ENCODE assay signal across 1 cellular context in the genomic region with DNA sequence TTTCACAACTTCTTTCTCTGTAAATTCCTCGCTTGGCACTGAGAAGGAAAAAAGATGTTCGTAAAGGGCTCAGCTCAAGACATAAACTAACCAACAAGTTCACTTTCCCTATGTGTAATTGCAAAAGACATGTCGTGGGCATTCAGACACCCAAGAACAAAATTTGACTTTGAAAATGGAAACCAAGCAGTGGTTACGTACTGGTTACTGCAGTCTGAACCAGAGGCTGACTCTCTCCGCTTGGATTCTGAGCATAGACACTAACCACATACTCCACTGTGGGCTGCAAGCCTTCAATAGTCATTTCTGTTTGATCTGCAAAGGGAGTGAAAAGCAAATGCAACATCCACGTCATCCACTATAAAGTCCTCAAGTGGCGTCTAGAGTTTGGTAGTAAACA.
TF ChIP-seq lines count a peak whose summit lies in the region.

No MANE protein-coding gene starts in this region.

TF ChIP-seq in H1, 55 proteins besides CTCF, POLR2A, EP300 and RAD21:
- TF ChIP-seq SP1 (IDR thresholded peaks at IDR 0.05; ENCODE audit: low read depth, low read length) (no peak), POU5F1 (IDR thresholded peaks at IDR 0.05; ENCODE audit: low read depth, low read length) (no peak), CHD2 (IDR thresholded peaks at IDR 0.05; ENCODE audit: low read length) (no peak), TAF7 (optimal IDR thresholded peaks at IDR 0.05; ENCODE audit: borderline replicate concordance, low read depth, low read length) (no peak), SP4 (IDR thresholded peaks at IDR 0.05; ENCODE audit: low read length) (no peak), NRF1 (IDR thresholded peaks at IDR 0.05; ENCODE audit: low read depth, low read length) (no peak), MAFK (IDR thresholded peaks at IDR 0.05; ENCODE audit: low read depth, low read length) (no peak), CREB1 (IDR thresholded peaks at IDR 0.05) (no peak), YY1 (IDR thresholded peaks at IDR 0.05; ENCODE audit: low read depth, low read length) (no peak), RBBP5 (IDR thresholded peaks at IDR 0.05; ENCODE audit: borderline replicate concordance, low read depth, low read length) (no peak), ASH2L (IDR thresholded peaks at IDR 0.05; ENCODE audit: low read length) (no peak), RFX5 (IDR thresholded peaks at IDR 0.05; ENCODE audit: borderline replicate concordance, low read depth, low read length) (no peak), HDAC6 (IDR thresholded peaks at IDR 0.05; ENCODE audit: low read depth, low read length) (no peak), SRF (IDR thresholded peaks at IDR 0.05; ENCODE audit: low read depth, low read length) (no peak), SIN3A (conservative IDR thresholded peaks at IDR 0.05 in 1 of 2, IDR thresholded peaks at IDR 0.05 in 1 of 2; ENCODE audit: low read depth in 1 of 2, low read length in 2 of 2) (no peak), SIRT6 (IDR thresholded peaks at IDR 0.05; ENCODE audit: low read length) (no peak)
- TF ChIP-seq, protein P1, sequence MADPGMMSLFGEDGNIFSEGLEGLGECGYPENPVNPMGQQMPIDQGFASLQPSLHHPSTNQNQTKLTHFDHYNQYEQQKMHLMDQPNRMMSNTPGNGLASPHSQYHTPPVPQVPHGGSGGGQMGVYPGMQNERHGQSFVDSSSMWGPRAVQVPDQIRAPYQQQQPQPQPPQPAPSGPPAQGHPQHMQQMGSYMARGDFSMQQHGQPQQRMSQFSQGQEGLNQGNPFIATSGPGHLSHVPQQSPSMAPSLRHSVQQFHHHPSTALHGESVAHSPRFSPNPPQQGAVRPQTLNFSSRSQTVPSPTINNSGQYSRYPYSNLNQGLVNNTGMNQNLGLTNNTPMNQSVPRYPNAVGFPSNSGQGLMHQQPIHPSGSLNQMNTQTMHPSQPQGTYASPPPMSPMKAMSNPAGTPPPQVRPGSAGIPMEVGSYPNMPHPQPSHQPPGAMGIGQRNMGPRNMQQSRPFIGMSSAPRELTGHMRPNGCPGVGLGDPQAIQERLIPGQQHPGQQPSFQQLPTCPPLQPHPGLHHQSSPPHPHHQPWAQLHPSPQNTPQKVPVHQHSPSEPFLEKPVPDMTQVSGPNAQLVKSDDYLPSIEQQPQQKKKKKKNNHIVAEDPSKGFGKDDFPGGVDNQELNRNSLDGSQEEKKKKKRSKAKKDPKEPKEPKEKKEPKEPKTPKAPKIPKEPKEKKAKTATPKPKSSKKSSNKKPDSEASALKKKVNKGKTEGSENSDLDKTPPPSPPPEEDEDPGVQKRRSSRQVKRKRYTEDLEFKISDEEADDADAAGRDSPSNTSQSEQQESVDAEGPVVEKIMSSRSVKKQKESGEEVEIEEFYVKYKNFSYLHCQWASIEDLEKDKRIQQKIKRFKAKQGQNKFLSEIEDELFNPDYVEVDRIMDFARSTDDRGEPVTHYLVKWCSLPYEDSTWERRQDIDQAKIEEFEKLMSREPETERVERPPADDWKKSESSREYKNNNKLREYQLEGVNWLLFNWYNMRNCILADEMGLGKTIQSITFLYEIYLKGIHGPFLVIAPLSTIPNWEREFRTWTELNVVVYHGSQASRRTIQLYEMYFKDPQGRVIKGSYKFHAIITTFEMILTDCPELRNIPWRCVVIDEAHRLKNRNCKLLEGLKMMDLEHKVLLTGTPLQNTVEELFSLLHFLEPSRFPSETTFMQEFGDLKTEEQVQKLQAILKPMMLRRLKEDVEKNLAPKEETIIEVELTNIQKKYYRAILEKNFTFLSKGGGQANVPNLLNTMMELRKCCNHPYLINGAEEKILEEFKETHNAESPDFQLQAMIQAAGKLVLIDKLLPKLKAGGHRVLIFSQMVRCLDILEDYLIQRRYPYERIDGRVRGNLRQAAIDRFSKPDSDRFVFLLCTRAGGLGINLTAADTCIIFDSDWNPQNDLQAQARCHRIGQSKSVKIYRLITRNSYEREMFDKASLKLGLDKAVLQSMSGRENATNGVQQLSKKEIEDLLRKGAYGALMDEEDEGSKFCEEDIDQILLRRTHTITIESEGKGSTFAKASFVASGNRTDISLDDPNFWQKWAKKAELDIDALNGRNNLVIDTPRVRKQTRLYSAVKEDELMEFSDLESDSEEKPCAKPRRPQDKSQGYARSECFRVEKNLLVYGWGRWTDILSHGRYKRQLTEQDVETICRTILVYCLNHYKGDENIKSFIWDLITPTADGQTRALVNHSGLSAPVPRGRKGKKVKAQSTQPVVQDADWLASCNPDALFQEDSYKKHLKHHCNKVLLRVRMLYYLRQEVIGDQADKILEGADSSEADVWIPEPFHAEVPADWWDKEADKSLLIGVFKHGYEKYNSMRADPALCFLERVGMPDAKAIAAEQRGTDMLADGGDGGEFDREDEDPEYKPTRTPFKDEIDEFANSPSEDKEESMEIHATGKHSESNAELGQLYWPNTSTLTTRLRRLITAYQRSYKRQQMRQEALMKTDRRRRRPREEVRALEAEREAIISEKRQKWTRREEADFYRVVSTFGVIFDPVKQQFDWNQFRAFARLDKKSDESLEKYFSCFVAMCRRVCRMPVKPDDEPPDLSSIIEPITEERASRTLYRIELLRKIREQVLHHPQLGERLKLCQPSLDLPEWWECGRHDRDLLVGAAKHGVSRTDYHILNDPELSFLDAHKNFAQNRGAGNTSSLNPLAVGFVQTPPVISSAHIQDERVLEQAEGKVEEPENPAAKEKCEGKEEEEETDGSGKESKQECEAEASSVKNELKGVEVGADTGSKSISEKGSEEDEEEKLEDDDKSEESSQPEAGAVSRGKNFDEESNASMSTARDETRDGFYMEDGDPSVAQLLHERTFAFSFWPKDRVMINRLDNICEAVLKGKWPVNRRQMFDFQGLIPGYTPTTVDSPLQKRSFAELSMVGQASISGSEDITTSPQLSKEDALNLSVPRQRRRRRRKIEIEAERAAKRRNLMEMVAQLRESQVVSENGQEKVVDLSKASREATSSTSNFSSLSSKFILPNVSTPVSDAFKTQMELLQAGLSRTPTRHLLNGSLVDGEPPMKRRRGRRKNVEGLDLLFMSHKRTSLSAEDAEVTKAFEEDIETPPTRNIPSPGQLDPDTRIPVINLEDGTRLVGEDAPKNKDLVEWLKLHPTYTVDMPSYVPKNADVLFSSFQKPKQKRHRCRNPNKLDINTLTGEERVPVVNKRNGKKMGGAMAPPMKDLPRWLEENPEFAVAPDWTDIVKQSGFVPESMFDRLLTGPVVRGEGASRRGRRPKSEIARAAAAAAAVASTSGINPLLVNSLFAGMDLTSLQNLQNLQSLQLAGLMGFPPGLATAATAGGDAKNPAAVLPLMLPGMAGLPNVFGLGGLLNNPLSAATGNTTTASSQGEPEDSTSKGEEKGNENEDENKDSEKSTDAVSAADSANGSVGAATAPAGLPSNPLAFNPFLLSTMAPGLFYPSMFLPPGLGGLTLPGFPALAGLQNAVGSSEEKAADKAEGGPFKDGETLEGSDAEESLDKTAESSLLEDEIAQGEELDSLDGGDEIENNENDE (IDR thresholded peaks at IDR 0.05; ENCODE audit: insufficient replicate concordance, low read length), result no peak
- TF ChIP-seq, protein P2, sequence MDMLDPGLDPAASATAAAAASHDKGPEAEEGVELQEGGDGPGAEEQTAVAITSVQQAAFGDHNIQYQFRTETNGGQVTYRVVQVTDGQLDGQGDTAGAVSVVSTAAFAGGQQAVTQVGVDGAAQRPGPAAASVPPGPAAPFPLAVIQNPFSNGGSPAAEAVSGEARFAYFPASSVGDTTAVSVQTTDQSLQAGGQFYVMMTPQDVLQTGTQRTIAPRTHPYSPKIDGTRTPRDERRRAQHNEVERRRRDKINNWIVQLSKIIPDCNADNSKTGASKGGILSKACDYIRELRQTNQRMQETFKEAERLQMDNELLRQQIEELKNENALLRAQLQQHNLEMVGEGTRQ (IDR thresholded peaks at IDR 0.05; ENCODE audit: low read length), result no peak
- TF ChIP-seq, protein P3, sequence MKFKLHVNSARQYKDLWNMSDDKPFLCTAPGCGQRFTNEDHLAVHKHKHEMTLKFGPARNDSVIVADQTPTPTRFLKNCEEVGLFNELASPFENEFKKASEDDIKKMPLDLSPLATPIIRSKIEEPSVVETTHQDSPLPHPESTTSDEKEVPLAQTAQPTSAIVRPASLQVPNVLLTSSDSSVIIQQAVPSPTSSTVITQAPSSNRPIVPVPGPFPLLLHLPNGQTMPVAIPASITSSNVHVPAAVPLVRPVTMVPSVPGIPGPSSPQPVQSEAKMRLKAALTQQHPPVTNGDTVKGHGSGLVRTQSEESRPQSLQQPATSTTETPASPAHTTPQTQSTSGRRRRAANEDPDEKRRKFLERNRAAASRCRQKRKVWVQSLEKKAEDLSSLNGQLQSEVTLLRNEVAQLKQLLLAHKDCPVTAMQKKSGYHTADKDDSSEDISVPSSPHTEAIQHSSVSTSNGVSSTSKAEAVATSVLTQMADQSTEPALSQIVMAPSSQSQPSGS (IDR thresholded peaks at IDR 0.05; ENCODE audit: low read length), result no peak
